Comparison of ENCODE assay signal across 1 cellular context in the genomic region with DNA sequence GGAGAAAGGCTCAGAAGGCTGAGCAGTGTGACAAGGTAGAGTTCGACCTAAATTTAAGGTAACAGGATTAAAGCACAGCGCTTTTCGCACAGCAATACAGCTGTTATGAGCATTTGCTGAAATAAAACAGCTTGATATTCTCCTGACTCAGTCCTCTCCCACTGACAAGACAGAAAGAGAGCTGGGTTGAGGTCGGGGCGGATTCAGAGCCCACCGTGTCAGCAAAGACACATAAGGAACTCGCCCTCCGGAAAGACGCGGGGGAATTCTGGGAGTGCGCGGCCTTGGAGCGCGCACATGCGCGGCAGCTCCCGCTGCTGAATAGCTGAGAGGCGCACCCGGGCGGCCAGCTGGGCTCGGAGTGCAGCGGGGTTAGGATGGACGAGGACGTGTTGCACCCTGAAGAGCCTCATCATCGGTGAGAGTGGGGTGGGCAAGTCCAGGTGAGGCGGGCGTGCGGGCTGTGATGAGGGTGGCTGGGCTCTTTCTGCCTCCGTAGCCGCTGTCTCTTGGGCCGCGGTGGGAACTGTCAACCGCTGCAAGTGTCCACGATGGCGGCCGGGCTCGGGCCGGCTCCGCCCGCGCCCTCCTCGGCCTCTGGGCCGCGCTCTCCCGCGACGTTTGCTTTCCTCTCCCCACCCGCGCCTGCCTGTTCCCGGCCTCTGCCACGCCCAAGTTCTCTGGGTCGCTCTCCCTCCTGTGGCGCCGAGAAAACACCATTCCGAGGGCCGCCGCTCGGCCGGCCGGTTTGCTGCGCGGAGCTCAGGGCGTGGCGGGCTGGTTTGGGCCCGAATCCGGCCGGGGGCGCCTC.
A peak's percentile ranks its signal among the peaks of the same experiment; 100 is the strongest.
TF ChIP-seq lines count a peak whose summit lies in the region.

No MANE protein-coding gene starts in this region.

TF ChIP-seq in HepG2, 621 proteins besides CTCF, POLR2A, EP300 and RAD21 (continued from another document and continues in another):
- TF ChIP-seq ARID5B (CRISPR knock-in tag; IDR thresholded peaks at IDR 0.05): peak; percentile 49
- peak; percentile 79; the same call in 1 of the 2 replicates for TF ChIP-seq SRY (CRISPR knock-in tag; IDR thresholded peaks at IDR 0.05)
- TF ChIP-seq, protein P1, sequence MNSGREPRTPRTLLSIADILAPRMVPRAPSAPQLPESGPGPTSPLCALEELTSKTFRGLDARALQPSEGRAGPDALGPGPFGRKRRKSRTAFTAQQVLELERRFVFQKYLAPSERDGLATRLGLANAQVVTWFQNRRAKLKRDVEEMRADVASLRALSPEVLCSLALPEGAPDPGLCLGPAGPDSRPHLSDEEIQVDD (CRISPR knock-in tag; IDR thresholded peaks at IDR 0.05; ENCODE audit: borderline replicate concordance): no peak
- no peak for TF ChIP-seq HNRNPUL1 (IDR thresholded peaks at IDR 0.05; ENCODE audit: low read depth, low read length)
- peak; percentile 90 for TF ChIP-seq ZNF143 (CRISPR knock-in tag; IDR thresholded peaks at IDR 0.05)
- TF ChIP-seq MAF1 (CRISPR knock-in tag; IDR thresholded peaks at IDR 0.05; ENCODE audit: borderline replicate concordance): 0 out of 2 replicates have a peak, but pooled peaks have one; percentile 43
- peak; percentile 67; the same call in 1 of the 2 replicates for TF ChIP-seq ZSCAN21 (CRISPR knock-in tag; IDR thresholded peaks at IDR 0.05; ENCODE audit: borderline replicate concordance)
- peak; percentile 50; the same call in 1 of the 2 replicates for TF ChIP-seq ZNF691 (CRISPR knock-in tag; IDR thresholded peaks at IDR 0.05; ENCODE audit: borderline replicate concordance, low read depth)
- peak; percentile 58; the same call in 1 of the 2 replicates for TF ChIP-seq ARHGAP35 (CRISPR knock-in tag; IDR thresholded peaks at IDR 0.05; ENCODE audit: borderline replicate concordance)
- no peak for TF ChIP-seq PAWR (CRISPR knock-in tag; IDR thresholded peaks at IDR 0.05; ENCODE audit: borderline replicate concordance)
- peak; percentile 75; the same call in 1 of the 2 replicates for TF ChIP-seq KDM3A (CRISPR knock-in tag; IDR thresholded peaks at IDR 0.05; ENCODE audit: low read depth)
- TF ChIP-seq ETV5 (CRISPR knock-in tag; IDR thresholded peaks at IDR 0.05; ENCODE audit: borderline replicate concordance): peak; percentile 75; the same call in 1 of the 2 replicates
- TF ChIP-seq ZNF883 (CRISPR knock-in tag; IDR thresholded peaks at IDR 0.05; ENCODE audit: not compliant biosample characterization): peak; percentile 38
- TF ChIP-seq TSC22D2 (CRISPR knock-in tag; IDR thresholded peaks at IDR 0.05; ENCODE audit: borderline replicate concordance): no peak
- peak; percentile 60; the same call in 1 of the 2 replicates for TF ChIP-seq ELF3 (CRISPR knock-in tag; IDR thresholded peaks at IDR 0.05)
- peak; percentile 77; the same call in 1 of the 2 replicates for TF ChIP-seq KLF6 (CRISPR knock-in tag; IDR thresholded peaks at IDR 0.05)
- TF ChIP-seq GATA4 (IDR thresholded peaks at IDR 0.05; ENCODE audit: borderline replicate concordance, low read depth): peak; percentile 45; the same call in 1 of the 2 replicates
- 0 out of 2 replicates have a peak, but pooled peaks have one; percentile 18 for TF ChIP-seq CBX5 (CRISPR knock-in tag; IDR thresholded peaks at IDR 0.05; ENCODE audit: borderline replicate concordance)
- peak; percentile 77; the same call in 1 of the 2 replicates for TF ChIP-seq ZNF280B (CRISPR knock-in tag; IDR thresholded peaks at IDR 0.05; ENCODE audit: borderline replicate concordance)
- TF ChIP-seq ZNF234 (CRISPR knock-in tag; conservative IDR thresholded peaks at IDR 0.05): 0 out of 2 replicates have a peak, but pooled peaks have one; percentile 43
- TF ChIP-seq GABPA (IDR thresholded peaks at IDR 0.05; ENCODE audit: low read depth, low read length): no peak
- peak; percentile 67 for TF ChIP-seq GABPA (CRISPR knock-in tag; IDR thresholded peaks at IDR 0.05; ENCODE audit: low read depth)
- peak; percentile 94; the same call in 1 of the 2 replicates for TF ChIP-seq ZNF225 (CRISPR knock-in tag; IDR thresholded peaks at IDR 0.05)
- TF ChIP-seq GPBP1L1 (CRISPR knock-in tag; IDR thresholded peaks at IDR 0.05): no peak
- no peak for TF ChIP-seq SSRP1 (CRISPR knock-in tag; IDR thresholded peaks at IDR 0.05)
- 0 out of 2 replicates have a peak, but pooled peaks have one; percentile 5 for TF ChIP-seq NFYB (CRISPR knock-in tag; IDR thresholded peaks at IDR 0.05)
- TF ChIP-seq NFIB (CRISPR knock-in tag; IDR thresholded peaks at IDR 0.05; ENCODE audit: borderline replicate concordance): no peak
- no peak for TF ChIP-seq ZNF431 (CRISPR knock-in tag; IDR thresholded peaks at IDR 0.05; ENCODE audit: borderline replicate concordance, low read depth)
- TF ChIP-seq ZSCAN12 (CRISPR knock-in tag; IDR thresholded peaks at IDR 0.05): peak; percentile 63; the same call in 1 of the 2 replicates
- TF ChIP-seq FOXJ3 (CRISPR knock-in tag; IDR thresholded peaks at IDR 0.05; ENCODE audit: borderline replicate concordance): peak; percentile 67; the same call in 1 of the 2 replicates
- no peak; the same call in none of the 2 replicates for TF ChIP-seq ATF7-NPFF (CRISPR knock-in tag; IDR thresholded peaks at IDR 0.05; ENCODE audit: low read depth)
- TF ChIP-seq ATF1 (CRISPR knock-in tag; IDR thresholded peaks at IDR 0.05): no peak
- TF ChIP-seq ELF1 (CRISPR knock-in tag; IDR thresholded peaks at IDR 0.05): peak; percentile 64
- 0 out of 2 replicates have a peak, but pooled peaks have one; percentile 9 for TF ChIP-seq ZFP36L1 (CRISPR knock-in tag; IDR thresholded peaks at IDR 0.05)
- TF ChIP-seq ZNF253 (CRISPR knock-in tag; IDR thresholded peaks at IDR 0.05; ENCODE audit: borderline replicate concordance): peak; percentile 39; the same call in 1 of the 2 replicates
- TF ChIP-seq IRF1 (CRISPR knock-in tag; IDR thresholded peaks at IDR 0.05; ENCODE audit: low read depth): no peak; the same call in 1 of the 2 replicates
- 0 out of 2 replicates have a peak, but pooled peaks have one; percentile 33 for TF ChIP-seq ZNF317 (CRISPR knock-in tag; IDR thresholded peaks at IDR 0.05)
- TF ChIP-seq ESRRA (CRISPR knock-in tag; IDR thresholded peaks at IDR 0.05; ENCODE audit: low read depth): no peak
- TF ChIP-seq HOXD1 (CRISPR knock-in tag; IDR thresholded peaks at IDR 0.05): peak; percentile 15; the same call in 1 of the 2 replicates
- peak; percentile 84; the same call in 1 of the 2 replicates for TF ChIP-seq ZNF430 (CRISPR knock-in tag; IDR thresholded peaks at IDR 0.05)
- TF ChIP-seq AGO1 (IDR thresholded peaks at IDR 0.05; ENCODE audit: low read depth, low read length, poor library complexity, severe bottlenecking): peak; percentile 48
- TF ChIP-seq HMGXB4 (CRISPR knock-in tag; IDR thresholded peaks at IDR 0.05; ENCODE audit: borderline replicate concordance in 1 of 2, low read depth in 1 of 2): peak; percentile 85 to 90
- TF ChIP-seq, protein P2, sequence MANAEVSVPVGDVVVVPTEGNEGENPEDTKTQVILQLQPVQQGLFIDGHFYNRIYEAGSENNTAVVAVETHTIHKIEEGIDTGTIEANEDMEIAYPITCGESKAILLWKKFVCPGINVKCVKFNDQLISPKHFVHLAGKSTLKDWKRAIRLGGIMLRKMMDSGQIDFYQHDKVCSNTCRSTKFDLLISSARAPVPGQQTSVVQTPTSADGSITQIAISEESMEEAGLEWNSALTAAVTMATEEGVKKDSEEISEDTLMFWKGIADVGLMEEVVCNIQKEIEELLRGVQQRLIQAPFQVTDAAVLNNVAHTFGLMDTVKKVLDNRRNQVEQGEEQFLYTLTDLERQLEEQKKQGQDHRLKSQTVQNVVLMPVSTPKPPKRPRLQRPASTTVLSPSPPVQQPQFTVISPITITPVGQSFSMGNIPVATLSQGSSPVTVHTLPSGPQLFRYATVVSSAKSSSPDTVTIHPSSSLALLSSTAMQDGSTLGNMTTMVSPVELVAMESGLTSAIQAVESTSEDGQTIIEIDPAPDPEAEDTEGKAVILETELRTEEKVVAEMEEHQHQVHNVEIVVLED (CRISPR knock-in tag; IDR thresholded peaks at IDR 0.05; ENCODE audit: borderline replicate concordance): no peak
